Comparison of ENCODE assay signal across 8 cellular contexts in the genomic region with DNA sequence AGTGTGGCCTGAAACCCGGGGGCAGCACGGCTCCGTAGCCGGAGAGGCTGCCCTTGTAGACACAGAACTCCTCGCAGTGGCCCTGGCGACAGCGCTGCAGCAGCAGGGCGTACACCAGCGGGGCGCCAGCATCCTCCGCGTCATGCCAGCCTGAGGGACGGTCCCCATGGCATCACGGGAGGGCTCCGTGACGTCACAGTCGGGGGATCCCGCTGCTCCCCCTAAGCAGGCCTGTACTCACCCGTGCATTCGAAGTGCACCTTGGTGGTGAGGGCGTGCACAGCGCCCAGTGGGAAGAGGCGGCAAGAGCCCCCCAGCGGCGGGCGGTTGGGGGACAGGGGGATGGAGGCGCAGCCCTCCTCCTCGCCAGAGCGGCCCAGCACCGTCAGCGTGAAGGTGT. TPM values are rescaled to one million over a fixed set of nuclear protein-coding genes. Genes with fewer than 3 reads are reported as not detected.
A peak's percentile ranks its signal among the peaks of the same experiment; 100 is the strongest.
DNase-seq lines count a peak whose midpoint lies in the region; ATAC-seq and TF ChIP-seq lines count a peak whose summit lies in the region.
"Not testable (repeated sequence)": the region's sequence is repeated elsewhere in the genome, so short reads cannot be mapped to it uniquely, and the experiment has no call there.

No MANE protein-coding gene starts in this region.

- H3K4me3 ChIP-seq in RWPE2 (ENCODE audit: severe bottlenecking); right lobe of liver; sigmoid colon; tibial artery: not testable (repeated sequence)

- H3K36me3 Mint-ChIP-seq in osteocyte (ENCODE audit: unreplicated experiment): not testable (repeated sequence)

- not testable (repeated sequence) for TF ChIP-seq CTCF in RWPE2 (IDR thresholded peaks at IDR 0.05; ENCODE audit: poor library complexity, severe bottlenecking); right lobe of liver (IDR thresholded peaks at IDR 0.05); osteocyte (IDR thresholded peaks at IDR 0.05); sigmoid colon (IDR thresholded peaks at IDR 0.05); tibial artery (IDR thresholded peaks at IDR 0.05)

- not testable (repeated sequence) for TF ChIP-seq EP300 in sigmoid colon (IDR thresholded peaks at IDR 0.05)

- H3K4me1 Mint-ChIP-seq in osteocyte (ENCODE audit: unreplicated experiment): not testable (repeated sequence)

- not testable (repeated sequence) for TF ChIP-seq POLR2A in right lobe of liver (IDR thresholded peaks at IDR 0.05); sigmoid colon (IDR thresholded peaks at IDR 0.05)

- not testable (repeated sequence) for H3K27me3 Mint-ChIP-seq in osteocyte (ENCODE audit: unreplicated experiment)

- DNase-seq in RWPE2 (ENCODE audit: low spot score): peak; percentile 19
- DNase-seq in activated CD8-positive, alpha-beta memory T cell treated with anti-CD3 and anti-CD28 coated beads, Interleukin-2, amount 50 U/mL, for 48 hours: peak; percentile 33
- peak; percentile 6 for DNase-seq in left cardiac atrium
- peak; percentile 15 for DNase-seq in islet precursor cell
- peak in 2 of 3 donors; percentile 25 to 33 for DNase-seq in right lobe of liver
- DNase-seq in osteocyte (ENCODE audit: extremely low spot score, unreplicated experiment): peak; percentile 74
- peak; percentile 38 for DNase-seq in sigmoid colon
- DNase-seq in tibial artery: peak; percentile 2 to 33

- WGBS in right lobe of liver (ENCODE audit: insufficient coverage, low coverage, low lambda C conversion rate, missing lambda C conversion rate): no CpG with 5 or more reads among the region's 31 CpGs
- WGBS in sigmoid colon, 2 donors: 96 to 97% methylated on average over 20 to 21 of the region's 31 CpGs

- H3K4me3 Mint-ChIP-seq in osteocyte (ENCODE audit: unreplicated experiment): not testable (repeated sequence)

- intact Hi-C loops in left cardiac atrium (cut with DNase I); right lobe of liver (cut with DNase I); sigmoid colon (cut with DNase I); tibial artery (cut with DNase I; ENCODE audit: low total_unique reads): not testable (repeated sequence)

- H3K4me1 ChIP-seq in RWPE2 (ENCODE audit: insufficient read depth, poor library complexity, severe bottlenecking); right lobe of liver; sigmoid colon; tibial artery: not testable (repeated sequence)

- H3K9me3 ChIP-seq in RWPE2 (ENCODE audit: severe bottlenecking); right lobe of liver; sigmoid colon; tibial artery: not testable (repeated sequence)

- not testable (repeated sequence) for H3K27me3 ChIP-seq in RWPE2 (ENCODE audit: insufficient read depth, poor library complexity, severe bottlenecking); right lobe of liver; sigmoid colon; tibial artery

- not testable (repeated sequence) for H3K27ac ChIP-seq in RWPE2 (ENCODE audit: poor library complexity, severe bottlenecking); right lobe of liver; sigmoid colon; tibial artery

- not testable (repeated sequence) for H3K27ac Mint-ChIP-seq in osteocyte (ENCODE audit: unreplicated experiment)

- ATAC-seq in RWPE2 (ENCODE audit: low read depth); left cardiac atrium; right lobe of liver: not testable (repeated sequence)

- not testable (repeated sequence) for H3K36me3 ChIP-seq in RWPE2 (ENCODE audit: low read depth); right lobe of liver
- H3K36me3 ChIP-seq in sigmoid colon (peaks cover 0 to 25% (median 5%) of the 10 kb centered on the region in 4 donors), tibial artery (peaks cover 5 to 56% (median 31%) of the 10 kb centered on the region in 3 donors)

- H3K9me3 Mint-ChIP-seq in osteocyte (ENCODE audit: unreplicated experiment): not testable (repeated sequence)

RNA-seq across cellular contexts. Expression of a gene that starts 39.5 kb away (rescaled TPM):
- total RNA-seq in left cardiac atrium (10 to 100 TPM; 20.0 to 25.6 TPM), right lobe of liver (10 to 100 TPM; 13.0 to 20.4 (median 16.2) TPM), osteocyte (23.8 and 24.2 TPM in 2 replicates), sigmoid colon (10 to 100 TPM; 21.3 to 27.2 (median 25.6) TPM)
- 10 to 100 TPM; 14.5 to 17.4 (median 16.9) TPM for polyA plus RNA-seq in sigmoid colon

Comparison
In these comparisons a context has a peak if more than half of its experiments do, and no peak if none do; other contexts are left out.
1. DNase-seq: peak in every context shown above with its lines; median percentile 74 in osteocyte; 38 in sigmoid colon; 33 in activated CD8-positive, alpha-beta memory T cell treated with anti-CD3 and anti-CD28 coated beads, Interleukin-2, amount 50 U/mL, for 48 hours; 29 in right lobe of liver; 19 in RWPE2; 18 in tibial artery; 15 in islet precursor cell; 6 in left cardiac atrium.